ENCODE assay signal across 10 cellular contexts in the genomic region with DNA sequence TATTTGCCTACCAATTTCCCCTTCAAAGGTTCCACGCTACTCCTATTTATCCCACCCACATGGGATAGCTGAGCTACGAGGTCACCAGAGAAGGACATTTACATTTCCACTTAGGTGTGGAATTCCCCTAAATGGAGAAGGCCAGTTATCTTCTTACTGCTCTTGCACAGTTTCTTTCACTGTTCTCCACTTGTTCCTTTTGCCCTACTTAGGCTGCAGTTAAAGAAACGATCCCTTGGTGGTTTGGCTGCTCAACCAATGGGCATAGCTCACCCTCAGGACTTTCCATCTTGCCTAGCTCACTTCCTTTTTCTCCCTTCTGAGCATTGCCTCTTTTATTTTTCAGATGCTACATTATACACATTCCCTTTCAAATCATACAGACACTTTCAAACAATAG. TPM values are rescaled to one million over a fixed set of nuclear protein-coding genes. Genes with fewer than 3 reads are reported as not detected.
A peak's percentile ranks its signal among the peaks of the same experiment; 100 is the strongest.
DNase-seq lines count a peak whose midpoint lies in the region; ATAC-seq and TF ChIP-seq lines count a peak whose summit lies in the region.
"Had no signal": no experiment of that assay in that cellular context is flagged by ENCODE, and none has a peak within 500 bp of the region (broad histone marks: within the 10 kb centered on the region; RNA-seq: fewer than 3 reads in every experiment).

No MANE protein-coding gene starts in this region.

- H3K27me3 ChIP-seq in OCI-LY3 (ENCODE audit: low read depth, low read length) (no peaks in the 10 kb centered on the region), osteoblast (ENCODE audit: insufficient read depth, low read length) (no peaks in the 10 kb centered on the region)
- H3K27me3 ChIP-seq in effector memory CD4-positive, alpha-beta T cell (replicated peaks; ENCODE audit: control insufficient read depth, insufficient read depth, low read length, poor library complexity, severe bottlenecking), result no peaks in the 10 kb centered on the region
- H3K27me3 ChIP-seq: Peyer's patch had no signal

- H3K27ac ChIP-seq in OCI-LY3 (ENCODE audit: low read length) (peak overlapping the region; percentile 98), osteoblast (ENCODE audit: low read depth, low read length) (peak overlapping the region; percentile 58)
- no peak overlapping the region for H3K27ac ChIP-seq in effector memory CD4-positive, alpha-beta T cell (ENCODE audit: insufficient read depth, low read length, poor library complexity, severe bottlenecking)

- H3K4me3 ChIP-seq in OCI-LY3 (ENCODE audit: low read length) (peak overlapping the region; percentile 53), osteoblast (ENCODE audit: insufficient read depth, low read length) (no peak overlapping the region)
- H3K4me3 ChIP-seq in effector memory CD4-positive, alpha-beta T cell (ENCODE audit: insufficient read depth, low read depth, low read length, poor library complexity, severe bottlenecking), result no peak overlapping the region
- H3K4me3 ChIP-seq: Peyer's patch had no signal

- H3K4me2 ChIP-seq in OCI-LY3 (ENCODE audit: low read length), result peak overlapping the region; percentile 82
- peak overlapping the region; percentile 5 for H3K4me2 ChIP-seq in osteoblast (ENCODE audit: insufficient read depth, low read length)

- no peak for TF ChIP-seq CTCF in OCI-LY3 (IDR thresholded peaks at IDR 0.05; ENCODE audit: low read depth, low read length)
- TF ChIP-seq CTCF in osteoblast (IDR thresholded peaks at IDR 0.05; ENCODE audit: extremely low read depth, low read depth, low read length), result no peak

- peak overlapping the region; percentile 90 for H3K9ac ChIP-seq in OCI-LY3 (ENCODE audit: low read length)

- peaks cover 25% of the 10 kb centered on the region for H3K79me2 ChIP-seq in OCI-LY3 (ENCODE audit: low read length)
- H3K79me2 ChIP-seq in osteoblast (ENCODE audit: insufficient read depth, low read length), result no peaks in the 10 kb centered on the region

- H3K9me3 ChIP-seq in OCI-LY3 (ENCODE audit: insufficient read depth, low read length) (no peaks in the 10 kb centered on the region), osteoblast (ENCODE audit: low read depth, low read length) (no peaks in the 10 kb centered on the region)
- H3K9me3 ChIP-seq in effector memory CD4-positive, alpha-beta T cell (ENCODE audit: control insufficient read depth, low read length), result no peaks in the 10 kb centered on the region
- H3K9me3 ChIP-seq: Peyer's patch had no signal

- H3K4me1 ChIP-seq in OCI-LY3 (ENCODE audit: low read length) (peaks cover 79% of the 10 kb centered on the region), osteoblast (ENCODE audit: insufficient read depth, low read length) (peaks cover 19% of the 10 kb centered on the region)
- no peaks in the 10 kb centered on the region for H3K4me1 ChIP-seq in effector memory CD4-positive, alpha-beta T cell (ENCODE audit: control insufficient read depth, insufficient read depth, low read length, poor library complexity, severe bottlenecking)
- H3K4me1 ChIP-seq: Peyer's patch had no signal

- H3K36me3 ChIP-seq in OCI-LY3 (replicated peaks; ENCODE audit: low read depth, low read length) (peaks cover 10% of the 10 kb centered on the region), osteoblast (ENCODE audit: insufficient read depth, low read length) (no peaks in the 10 kb centered on the region)
- H3K36me3 ChIP-seq in effector memory CD4-positive, alpha-beta T cell (ENCODE audit: control insufficient read depth, insufficient read depth, low read length), result no peaks in the 10 kb centered on the region
- H3K36me3 ChIP-seq: Peyer's patch had no signal

- ATAC-seq in GM19023 (IDR thresholded peaks at IDR 0.05; ENCODE audit: unreplicated experiment) (peak; percentile 75), HG02870 (IDR thresholded peaks at IDR 0.05; ENCODE audit: unreplicated experiment) (peak; percentile 66)

- no peaks in the 10 kb centered on the region for H4K20me1 ChIP-seq in OCI-LY3 (ENCODE audit: insufficient read depth, low read length)
- H4K20me1 ChIP-seq in osteoblast (ENCODE audit: insufficient read depth, low read length), result no peaks in the 10 kb centered on the region

- DNase-seq in osteoblast (ENCODE audit: insufficient read length, low spot score, missing footprints), result no peak
- no peak for DNase-seq in effector memory CD4-positive, alpha-beta T cell
- DNase-seq in GOT3 (lab: John Stamatoyannopoulos, UW), result no peak
- DNase-seq in foreskin melanocyte, result no peak
- DNase-seq in UCSD-AML1 (lab: John Stamatoyannopoulos, UW; ENCODE audit: unreplicated experiment), result no peak
- DNase-seq: stimulated activated CD4-positive, alpha-beta T cell treated with anti-CD3 and anti-CD28 coated beads, Interleukin-2, amount 100 ng/mL, for 24 hours had no signal

- H2AFZ ChIP-seq in OCI-LY3 (ENCODE audit: low read depth, low read length) (no peak overlapping the region), osteoblast (ENCODE audit: low read length) (peak overlapping the region; percentile 62)

RNA-seq across cellular contexts. Expression of a gene that starts 11.2 kb away (rescaled TPM):
- total RNA-seq in osteoblast, result 72.0 and 80.2 TPM in 2 replicates
